In the genomic region with DNA sequence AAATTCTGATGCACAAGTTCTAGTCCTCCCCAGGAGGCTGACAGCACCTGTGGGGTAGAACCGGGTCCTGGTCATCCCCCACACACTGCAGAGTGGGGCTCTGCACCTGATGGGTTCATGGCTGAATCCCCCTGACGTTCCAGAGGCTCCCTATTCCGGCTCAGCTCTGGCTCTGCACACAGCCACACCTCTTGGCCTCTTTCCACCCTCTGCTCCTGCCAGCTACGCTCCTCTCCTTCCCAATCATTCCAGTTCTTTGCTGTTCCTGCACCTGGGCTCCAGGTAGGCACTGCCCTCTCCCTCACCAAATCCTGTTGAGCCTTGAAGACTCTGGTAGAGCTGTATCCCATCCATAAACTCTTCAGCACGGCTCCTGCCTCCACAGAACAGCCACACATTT, we compare ENCODE assay signal across 22 cellular contexts.
"Had no signal": no experiment of that assay in that cellular context is flagged by ENCODE, and none has a peak within 500 bp of the region (broad histone marks: within the 10 kb centered on the region; RNA-seq: fewer than 3 reads in every experiment).

No MANE protein-coding gene starts in this region.

- H3K4me1 ChIP-seq: colonic mucosa had no signal

- H3K27me3 ChIP-seq: colonic mucosa, esophagus squamous epithelium, hepatocyte, neural progenitor cell, spleen, transverse colon, upper lobe of right lung, uterus had no signal

- H3K4me2 ChIP-seq: hepatocyte, neural progenitor cell had no signal

- H2AFZ ChIP-seq: hepatocyte, neural progenitor cell, parathyroid adenoma had no signal

- DNase-seq: colonic mucosa; effector memory CD4-positive, alpha-beta T cell; esophagus squamous epithelium; kidney glomerular epithelial cell; left colon; mesenchymal stem cell; midbrain; naive thymus-derived CD4-positive, alpha-beta T cell; spleen; stimulated activated CD4-positive, alpha-beta T cell treated with anti-CD3 and anti-CD28 coated beads, Interleukin-4, amount 100 ng/mL, for 4 hours; stimulated activated naive CD8-positive, alpha-beta T cell treated with anti-CD3 and anti-CD28 coated beads, Interleukin-15, Interleukin-2, amounts not matched to agents 100 U/mL and 50 U/mL, for 24 hours; transverse colon; upper lobe of right lung; uterus had no signal

- H3K79me2 ChIP-seq: hepatocyte, parathyroid adenoma had no signal

- H3K27ac ChIP-seq: colonic mucosa, esophagus squamous epithelium, hepatocyte, neural progenitor cell, parathyroid adenoma, spleen, transverse colon, upper lobe of right lung, uterus had no signal

- H3K36me3 ChIP-seq: colonic mucosa, neural progenitor cell, transverse colon, upper lobe of right lung, uterus had no signal

- FAIRE-seq: endothelial cell of umbilical vein, frontal cortex, islet of Langerhans had no signal

- H3K4me3 ChIP-seq: colonic mucosa, esophagus squamous epithelium, hepatocyte, neural progenitor cell, skin epidermis, spleen, transverse colon, upper lobe of right lung, uterus had no signal

- ATAC-seq: left colon; naive thymus-derived CD4-positive, alpha-beta T cell; stimulated activated memory B cell treated with anti-CD40 and anti-IgM and Interleukin-4, amounts not matched to agents 10 μg/mL and 1 μg/mL and 100 μg/mL, for 72 hours; stimulated activated naive CD8-positive, alpha-beta T cell treated with anti-CD3 and anti-CD28 coated beads, Interleukin-15, Interleukin-2, amounts not matched to agents 100 U/mL and 50 U/mL, for 24 hours; upper lobe of right lung had no signal

- H3K9ac ChIP-seq: neural progenitor cell, parathyroid adenoma had no signal

- H3K9me3 ChIP-seq: colonic mucosa, esophagus squamous epithelium, spleen, transverse colon, upper lobe of right lung, uterus had no signal
